Comparison of ENCODE assay signal across 13 cellular contexts in the genomic region with DNA sequence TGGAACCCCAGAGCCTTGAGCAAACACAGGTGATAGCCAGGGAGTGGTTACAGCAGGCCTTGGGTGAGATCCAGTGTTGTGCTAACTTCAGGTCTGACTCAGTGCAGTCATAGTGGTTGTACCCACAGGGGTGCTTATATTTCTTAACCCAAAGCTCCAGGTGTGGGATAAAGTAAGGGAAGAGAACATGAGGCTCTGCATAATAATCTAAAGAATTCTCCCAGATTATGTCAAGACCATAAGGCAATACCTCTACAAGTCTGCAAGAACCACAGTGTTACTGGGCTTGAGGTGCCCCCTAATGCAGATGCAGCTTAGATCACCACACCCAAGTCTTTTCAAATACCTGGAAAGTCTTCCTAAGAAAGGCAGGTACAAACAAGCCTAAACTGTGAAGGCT.
A peak's percentile ranks its signal among the peaks of the same experiment; 100 is the strongest.
DNase-seq lines count a peak whose midpoint lies in the region; ATAC-seq and TF ChIP-seq lines count a peak whose summit lies in the region.
"Had no signal": no experiment of that assay in that cellular context is flagged by ENCODE, and none has a peak within 500 bp of the region (broad histone marks: within the 10 kb centered on the region; RNA-seq: fewer than 3 reads in every experiment).

No MANE protein-coding gene starts in this region.

- no peak overlapping the region for H3K27ac Mint-ChIP-seq in stimulated activated effector memory CD8-positive, alpha-beta T cell treated with anti-CD3 and anti-CD28 coated beads, Interleukin-12 subunit alpha, Interleukin-12 subunit beta, amount 100 ng/mL, for 72 hours
- H3K27ac Mint-ChIP-seq: CD4-positive, alpha-beta T cell had no signal

- H3K4me1 Mint-ChIP-seq in stimulated activated effector memory CD8-positive, alpha-beta T cell treated with anti-CD3 and anti-CD28 coated beads, Interleukin-12 subunit alpha, Interleukin-12 subunit beta, amount 100 ng/mL, for 72 hours, result no peaks in the 10 kb centered on the region

- H3K9me3 Mint-ChIP-seq in stimulated activated effector memory CD8-positive, alpha-beta T cell treated with anti-CD3 and anti-CD28 coated beads, Interleukin-12 subunit alpha, Interleukin-12 subunit beta, amount 100 ng/mL, for 72 hours, result peaks cover 9% of the 10 kb centered on the region

- TF ChIP-seq CTCF in RWPE2 (IDR thresholded peaks at IDR 0.05; ENCODE audit: poor library complexity, severe bottlenecking) (no peak), left lung (IDR thresholded peaks at IDR 0.05) (no peak)

- H3K27me3 ChIP-seq in RWPE2 (ENCODE audit: insufficient read depth, poor library complexity, severe bottlenecking) (no peaks in the 10 kb centered on the region), esophagus (ENCODE audit: control insufficient read depth in 1 of 2, insufficient read depth in 2 of 2, low read length in 2 of 2) (no peaks in the 10 kb centered on the region), left lung (no peaks in the 10 kb centered on the region)
- H3K27me3 ChIP-seq: BLaER1 treated with 17β-estradiol and CSF1 and Interleukin-3, amounts not matched to agents 10 nM and 100 nM had no signal

- intact Hi-C loops in left lung (cut with DNase I), result no loop called here

- H3K27ac ChIP-seq in RWPE2 (ENCODE audit: poor library complexity, severe bottlenecking), result peak overlapping the region; percentile 80
- peak overlapping the region; percentile 10 to 27 for H3K27ac ChIP-seq in esophagus (ENCODE audit: low read depth in 2 of 2, low read length in 1 of 2)
- H3K27ac ChIP-seq in left lung, result no peak overlapping the region
- H3K27ac ChIP-seq: BLaER1 treated with 17β-estradiol and CSF1 and Interleukin-3, amounts not matched to agents 10 nM and 100 nM; GM23248 had no signal

- ATAC-seq in RWPE2 (ENCODE audit: low read depth) (peak; percentile 94), left lung (peak; percentile 21)
- no peak for ATAC-seq in stimulated activated effector memory CD8-positive, alpha-beta T cell treated with anti-CD3 and anti-CD28 coated beads, Interleukin-12 subunit alpha, Interleukin-12 subunit beta, amount 100 ng/mL, for 72 hours
- ATAC-seq: GM12878 had no signal

- H3K4me3 ChIP-seq in RWPE2 (ENCODE audit: severe bottlenecking) (no peak overlapping the region), esophagus (ENCODE audit: low read depth in 1 of 2, low read length in 2 of 2) (no peak overlapping the region), left lung (no peak overlapping the region)
- H3K4me3 ChIP-seq: BLaER1 treated with 17β-estradiol and CSF1 and Interleukin-3, amounts not matched to agents 10 nM and 100 nM; GM12878; GM23248 had no signal

- H3K4me1 ChIP-seq in RWPE2 (ENCODE audit: insufficient read depth, poor library complexity, severe bottlenecking) (peaks cover 20% of the 10 kb centered on the region), esophagus (ENCODE audit: control insufficient read depth in 2 of 2, insufficient read depth in 2 of 2, low read length in 1 of 2) (no peaks in the 10 kb centered on the region), left lung (no peaks in the 10 kb centered on the region)

- no peaks in the 10 kb centered on the region for H3K9me3 ChIP-seq in RWPE2 (ENCODE audit: severe bottlenecking)
- H3K9me3 ChIP-seq in esophagus (ENCODE audit: control insufficient read depth in 2 of 2, insufficient read depth in 1 of 2, low read depth in 1 of 2, low read length in 1 of 2), result no peaks in the 10 kb centered on the region
- H3K9me3 ChIP-seq in left lung, result peaks cover 0 to 10% of the 10 kb centered on the region in 2 donors

- no peaks in the 10 kb centered on the region for H3K36me3 Mint-ChIP-seq in stimulated activated effector memory CD8-positive, alpha-beta T cell treated with anti-CD3 and anti-CD28 coated beads, Interleukin-12 subunit alpha, Interleukin-12 subunit beta, amount 100 ng/mL, for 72 hours

- no peak overlapping the region for H3K4me3 Mint-ChIP-seq in stimulated activated effector memory CD8-positive, alpha-beta T cell treated with anti-CD3 and anti-CD28 coated beads, Interleukin-12 subunit alpha, Interleukin-12 subunit beta, amount 100 ng/mL, for 72 hours
- H3K4me3 Mint-ChIP-seq: CD4-positive, alpha-beta T cell had no signal

- H3K36me3 ChIP-seq in RWPE2 (ENCODE audit: low read depth) (no peaks in the 10 kb centered on the region), esophagus (ENCODE audit: control insufficient read depth in 2 of 2, insufficient read depth in 2 of 2, low read length in 1 of 2) (no peaks in the 10 kb centered on the region), left lung (no peaks in the 10 kb centered on the region)
- H3K36me3 ChIP-seq: BLaER1 treated with 17β-estradiol and CSF1 and Interleukin-3, amounts not matched to agents 10 nM and 100 nM had no signal

- peak; percentile 13 for DNase-seq in HPDE6-E6E7 (ENCODE audit: extremely low spot score)
- DNase-seq in RWPE2 (ENCODE audit: low spot score), result peak; percentile 57
- DNase-seq in left lung, result no peak
- no peak for DNase-seq in stimulated activated effector memory CD8-positive, alpha-beta T cell treated with anti-CD3 and anti-CD28 coated beads, Interleukin-12 subunit alpha, Interleukin-12 subunit beta, amount 100 ng/mL, for 72 hours (ENCODE audit: low spot score in 2 of 2)
- no peak for DNase-seq in CD1c-positive myeloid dendritic cell (ENCODE audit: extremely low spot score)
- DNase-seq in HCEC 1CT, result no peak
- DNase-seq: ACHN; CD4-positive, alpha-beta T cell; DMS79; GM23248 had no signal

Comparison
In these comparisons a context has a peak if more than half of its experiments do, and no peak if none do; other contexts are left out.
1. DNase-seq: peak in HPDE6-E6E7 (single experiment) and RWPE2 (single experiment); none in left lung (0 of 2), stimulated activated effector memory CD8-positive, alpha-beta T cell treated with anti-CD3 and anti-CD28 coated beads, Interleukin-12 subunit alpha, Interleukin-12 subunit beta, amount 100 ng/mL, for 72 hours (0 of 2), CD1c-positive myeloid dendritic cell (single experiment) and HCEC 1CT (single experiment).
2. H3K27ac ChIP-seq: peak in RWPE2 (single experiment) and esophagus (2 of 2); none in left lung (0 of 2).